25 cellular contexts compared by ENCODE assay signal in genomic region chr13:23999411-23999810, GRCh38.
DNase-seq lines count a peak whose midpoint lies in the region; ATAC-seq and TF ChIP-seq lines count a peak whose summit lies in the region.
"Had no signal": no experiment of that assay in that cellular context is flagged by ENCODE, and none has a peak within 500 bp of the region (broad histone marks: within the 10 kb centered on the region; RNA-seq: fewer than 3 reads in every experiment).

No MANE protein-coding gene starts in this region.

- H3K9me3 Mint-ChIP-seq in GM23338: peaks cover 18% of the 10 kb centered on the region
- H3K9me3 Mint-ChIP-seq: CD8-positive, alpha-beta memory T cell had no signal

- H3K9me3 ChIP-seq in WERI-Rb-1 (ENCODE audit: severe bottlenecking): peaks cover 12% of the 10 kb centered on the region
- H3K9me3 ChIP-seq: BE2C had no signal

- no peak overlapping the region for H3K4me3 ChIP-seq in GM23338
- no peak overlapping the region for H3K4me3 ChIP-seq in WERI-Rb-1 (ENCODE audit: low read depth, low read length)
- H3K4me3 ChIP-seq: BLaER1, GM12878 had no signal

- ATAC-seq in GM23338 (no peak), GM18867 (IDR thresholded peaks at IDR 0.05; ENCODE audit: unreplicated experiment) (no peak)
- ATAC-seq: GM12878 had no signal

- peaks cover 9% of the 10 kb centered on the region; the same call in 1 of the 3 replicates for H3K36me3 Mint-ChIP-seq in GM23338 (ENCODE audit: low read depth)
- H3K36me3 Mint-ChIP-seq: CD14-positive monocyte; CD4-positive, alpha-beta memory T cell; CD4-positive, CD25-positive, alpha-beta regulatory T cell had no signal

- H3K4me1 Mint-ChIP-seq in GM23338: peaks cover 20% of the 10 kb centered on the region
- H3K4me1 Mint-ChIP-seq: CD14-positive monocyte had no signal

- H3K79me2 ChIP-seq in GM23338 (replicated peaks; ENCODE audit: insufficient read depth): no peaks in the 10 kb centered on the region

- no peaks in the 10 kb centered on the region for H3F3A ChIP-seq in GM23338 (replicated peaks; ENCODE audit: low read depth)

- H3K27ac Mint-ChIP-seq in GM23338: no peak overlapping the region
- H3K27ac Mint-ChIP-seq: CD14-positive monocyte; CD4-positive, alpha-beta memory T cell; CD4-positive, CD25-positive, alpha-beta regulatory T cell; CD8-positive, alpha-beta memory T cell had no signal

- no peak for TF ChIP-seq CTCF in GM23338 (conservative IDR thresholded peaks at IDR 0.05; ENCODE audit: low read depth in 2 of 2)
- TF ChIP-seq CTCF in WERI-Rb-1 (IDR thresholded peaks at IDR 0.05; ENCODE audit: low read depth, low read length): no peak

- no peaks in the 10 kb centered on the region for H4K20me1 ChIP-seq in GM23338 (replicated peaks; ENCODE audit: insufficient read depth)
- H4K20me1 ChIP-seq: BLaER1 had no signal

- H3K9me2 ChIP-seq in GM23338 (ENCODE audit: insufficient read depth): peaks cover 14% of the 10 kb centered on the region; the same call in 1 of the 2 replicates

- H2AFZ ChIP-seq in GM23338: peak overlapping the region; percentile 4; the same call in 1 of the 2 replicates

- H3K27ac ChIP-seq in GM23338 (ENCODE audit: low read depth) (no peak overlapping the region), WERI-Rb-1 (peak overlapping the region; percentile 52)
- H3K27ac ChIP-seq: BLaER1 had no signal

- no peaks in the 10 kb centered on the region for H3K36me3 ChIP-seq in GM23338 (ENCODE audit: insufficient read depth)
- H3K36me3 ChIP-seq in WERI-Rb-1: no peaks in the 10 kb centered on the region
- H3K36me3 ChIP-seq: BE2C, BLaER1 had no signal

- H3K27me3 Mint-ChIP-seq in GM23338 (ENCODE audit: insufficient read depth, low read depth, poor library complexity): no peaks in the 10 kb centered on the region

- H3K4me1 ChIP-seq in GM23338 (ENCODE audit: insufficient read depth): peaks cover 16% of the 10 kb centered on the region
- H3K4me1 ChIP-seq: BE2C, BLaER1 had no signal

- peak; percentile 19 to 83 for DNase-seq in NCI-H524 (lab: John Stamatoyannopoulos, UW)
- DNase-seq in NCI-H524 treated with DMSO at 0.1 percent for 48 hours (lab: John Stamatoyannopoulos, UW): no peak
- DNase-seq in GM23338 (ENCODE audit: low spot score): no peak
- peak; percentile 61 to 76 for DNase-seq in NCI-H526 (lab: John Stamatoyannopoulos, UW)
- DNase-seq in WERI-Rb-1: peak; percentile 91
- no peak for DNase-seq in T-helper 1 cell
- DNase-seq in stimulated activated CD4-positive, alpha-beta T cell treated with anti-CD3 and anti-CD28 coated beads, Interleukin-2, amount 100 ng/mL, for 24 hours: no peak
- DNase-seq: 8988T; ACHN; BE2C; C1 segment of cervical spinal cord; CD4-positive, alpha-beta memory T cell; CD4-positive, CD25-positive, alpha-beta regulatory T cell; CD8-positive, alpha-beta memory T cell; COR-L47; DMS153; DMS53; DMS79; DND-41; EL; GDM1 had no signal

- H3K4me3 Mint-ChIP-seq in GM23338: no peak overlapping the region
- H3K4me3 Mint-ChIP-seq: CD14-positive monocyte; CD4-positive, alpha-beta memory T cell; CD4-positive, CD25-positive, alpha-beta regulatory T cell; CD8-positive, alpha-beta memory T cell had no signal

- no peak overlapping the region for H3K4me2 ChIP-seq in GM23338
- H3K4me2 ChIP-seq: BLaER1 had no signal

- H3K27me3 ChIP-seq in GM23338 (ENCODE audit: insufficient read depth): no peaks in the 10 kb centered on the region
- H3K27me3 ChIP-seq in WERI-Rb-1 (ENCODE audit: insufficient read depth, low read depth, severe bottlenecking): no peaks in the 10 kb centered on the region
- H3K27me3 ChIP-seq: BLaER1 had no signal

TF ChIP-seq in GM23338, 12 proteins besides CTCF, POLR2A, EP300 and RAD21 (continues in another document):
- no peak for TF ChIP-seq NANOG (IDR thresholded peaks at IDR 0.05; ENCODE audit: borderline replicate concordance)
- TF ChIP-seq CREB1 (CRISPR knock-in tag; IDR thresholded peaks at IDR 0.05; ENCODE audit: low read depth): no peak
- no peak for TF ChIP-seq ETS1 (IDR thresholded peaks at IDR 0.05)
- no peak for TF ChIP-seq ZNF462 (CRISPR knock-in tag; IDR thresholded peaks at IDR 0.05)

Comparison
In these comparisons a context has a peak if more than half of its experiments do, and no peak if none do; other contexts are left out.
1. DNase-seq: peak in NCI-H524 (2 of 2), NCI-H526 (2 of 2) and WERI-Rb-1 (single experiment); none in NCI-H524 treated with DMSO at 0.1 percent for 48 hours (single experiment), GM23338 (single experiment), T-helper 1 cell (0 of 5) and stimulated activated CD4-positive, alpha-beta T cell treated with anti-CD3 and anti-CD28 coated beads, Interleukin-2, amount 100 ng/mL, for 24 hours (0 of 2).